ENCODE assay signal across 9 cellular contexts in genomic region chr7:128879939-128880746, GRCh38. TPM values are rescaled to one million over a fixed set of nuclear protein-coding genes. Genes with fewer than 3 reads are reported as not detected.
DNase-seq lines count a peak whose midpoint lies in the region; ATAC-seq and TF ChIP-seq lines count a peak whose summit lies in the region.
"Had no signal": no experiment of that assay in that cellular context is flagged by ENCODE, and none has a peak within 500 bp of the region (broad histone marks: within the 10 kb centered on the region; RNA-seq: fewer than 3 reads in every experiment).

No MANE protein-coding gene starts in this region.

- in situ Hi-C loops in astrocyte of the spinal cord (cut with HindIII; ENCODE audit: low sequenced_read_pairs), result no loop called here

- no peaks in the 10 kb centered on the region for H3K9me3 Mint-ChIP-seq in activated CD4-positive, alpha-beta T cell treated with anti-CD3 and anti-CD28 coated beads, Interleukin-2, amount 10 ng/mL, durations not matched to agents 7 days and 5 days
- H3K9me3 Mint-ChIP-seq: CD8-positive, alpha-beta memory T cell had no signal

- peaks cover 14% of the 10 kb centered on the region for H3K4me1 Mint-ChIP-seq in activated CD4-positive, alpha-beta T cell treated with anti-CD3 and anti-CD28 coated beads, Interleukin-2, amount 10 ng/mL, durations not matched to agents 7 days and 5 days

- H3K4me3 Mint-ChIP-seq in activated CD4-positive, alpha-beta T cell treated with anti-CD3 and anti-CD28 coated beads, Interleukin-2, amount 10 ng/mL, durations not matched to agents 7 days and 5 days, result no peak overlapping the region
- H3K4me3 Mint-ChIP-seq: CD8-positive, alpha-beta memory T cell had no signal

- no peak overlapping the region for H3K4me3 ChIP-seq in astrocyte of the spinal cord (ENCODE audit: low read depth, low read length)

- ATAC-seq in GM18873 (IDR thresholded peaks at IDR 0.05; ENCODE audit: low FRiP score, unreplicated experiment) (no peak), GM18517 (IDR thresholded peaks at IDR 0.05; ENCODE audit: unreplicated experiment) (no peak)

- TF ChIP-seq CTCF in astrocyte of the spinal cord (IDR thresholded peaks at IDR 0.05; ENCODE audit: low read depth, low read length), result peak; percentile 86

- POLR2A ChIA-PET in activated CD4-positive, alpha-beta T cell treated with anti-CD3 and anti-CD28 coated beads, Interleukin-2, amount 10 ng/mL, durations not matched to agents 7 days and 5 days (lab: Charles Lee), result interaction anchor here (0.7 kb wide), 1 partner anchor 11 kb away, joined by 3 read pairs; no protein-coding TSS in a partner anchor

- no peaks in the 10 kb centered on the region for H3K36me3 Mint-ChIP-seq in activated CD4-positive, alpha-beta T cell treated with anti-CD3 and anti-CD28 coated beads, Interleukin-2, amount 10 ng/mL, durations not matched to agents 7 days and 5 days (ENCODE audit: low read depth)
- H3K36me3 Mint-ChIP-seq: CD8-positive, alpha-beta memory T cell had no signal

- peak; percentile 22 to 41 for DNase-seq in activated CD4-positive, alpha-beta T cell treated with anti-CD3 and anti-CD28 coated beads, Interleukin-2, amount 50 U/mL, for 48 hours
- DNase-seq in activated CD4-positive, alpha-beta T cell treated with anti-CD3 and anti-CD28 coated beads, Interleukin-2, amount 10 ng/mL, durations not matched to agents 7 days and 5 days, result no peak
- DNase-seq in NCI-H2196 (lab: John Stamatoyannopoulos, UW; ENCODE audit: unreplicated experiment) (peak; percentile 81), astrocyte of the spinal cord (ENCODE audit: low read depth, low spot score) (peak; percentile 51), inferior parietal cortex (ENCODE audit: extremely low spot score) (peak; percentile 74), superior temporal gyrus (ENCODE audit: extremely low spot score) (peak; percentile 76)

- no peak overlapping the region for H3K27ac Mint-ChIP-seq in activated CD4-positive, alpha-beta T cell treated with anti-CD3 and anti-CD28 coated beads, Interleukin-2, amount 10 ng/mL, durations not matched to agents 7 days and 5 days

- no peaks in the 10 kb centered on the region for H3K27me3 Mint-ChIP-seq in activated CD4-positive, alpha-beta T cell treated with anti-CD3 and anti-CD28 coated beads, Interleukin-2, amount 10 ng/mL, durations not matched to agents 7 days and 5 days

- CTCF ChIA-PET in activated CD4-positive, alpha-beta T cell treated with anti-CD3 and anti-CD28 coated beads, Interleukin-2, amount 10 ng/mL, durations not matched to agents 7 days and 5 days (lab: Charles Lee), result interaction anchor here (0.9 to 1.7 kb wide), 4 partner anchors 17 to 268 kb away, joined by 3 to 6 read pairs (median 4); partner anchors contain the start of gene ATP6V1F

RNA-seq across cellular contexts. Expression of gene ATP6V1F, which starts 17.5 kb away (rescaled TPM):
- total RNA-seq in activated CD4-positive, alpha-beta T cell treated with anti-CD3 and anti-CD28 coated beads, Interleukin-2, amount 10 ng/mL, durations not matched to agents 7 days and 5 days, result 100 to 1,000 TPM; 123 to 143 TPM

RNA-seq across cellular contexts. Expression of gene KCP, which starts 30.4 kb away (rescaled TPM):
- total RNA-seq in activated CD4-positive, alpha-beta T cell treated with anti-CD3 and anti-CD28 coated beads, Interleukin-2, amount 10 ng/mL, durations not matched to agents 7 days and 5 days, result under 1 TPM; 0.10 to 0.12 TPM

RNA-seq across cellular contexts. Expression of gene FLNC, which starts 49.9 kb away (rescaled TPM):
- not detected for total RNA-seq in activated CD4-positive, alpha-beta T cell treated with anti-CD3 and anti-CD28 coated beads, Interleukin-2, amount 10 ng/mL, durations not matched to agents 7 days and 5 days
- total RNA-seq: CD8-positive, alpha-beta memory T cell had no signal

RNA-seq across cellular contexts. Expression of gene IRF5, which starts 57.6 kb away (rescaled TPM):
- total RNA-seq in activated CD4-positive, alpha-beta T cell treated with anti-CD3 and anti-CD28 coated beads, Interleukin-2, amount 10 ng/mL, durations not matched to agents 7 days and 5 days, result 1 to 10 TPM; 6.5 to 6.7 TPM
